ENCODE assay signal across 9 cellular contexts in genomic region chr18:37322497-37323035, GRCh38.
DNase-seq lines count a peak whose midpoint lies in the region; ATAC-seq, FAIRE-seq and TF ChIP-seq lines count a peak whose summit lies in the region.
"Had no signal": no experiment of that assay in that cellular context is flagged by ENCODE, and none has a peak within 500 bp of the region (broad histone marks: within the 10 kb centered on the region; RNA-seq: fewer than 3 reads in every experiment).

No MANE protein-coding gene starts in this region.

- H3K27ac Mint-ChIP-seq in naive thymus-derived CD8-positive, alpha-beta T cell: no peak overlapping the region

- H3K4me3 Mint-ChIP-seq in naive thymus-derived CD8-positive, alpha-beta T cell: no peak overlapping the region

- H3K36me3 Mint-ChIP-seq in naive thymus-derived CD8-positive, alpha-beta T cell: no peaks in the 10 kb centered on the region

- no peaks in the 10 kb centered on the region for H3K9me3 ChIP-seq in PC-3 (ENCODE audit: low read length)
- H3K9me3 ChIP-seq in H1 (ENCODE audit: insufficient read depth in 2 of 2, low read depth in 1 of 2, low read length in 1 of 2): no peaks in the 10 kb centered on the region
- H3K9me3 ChIP-seq: BLaER1 had no signal

- H3K4me1 Mint-ChIP-seq in naive thymus-derived CD8-positive, alpha-beta T cell: no peaks in the 10 kb centered on the region

- peaks cover 2% of the 10 kb centered on the region; the same call in 1 of the 2 replicates for H3K23me2 ChIP-seq in H1 (ENCODE audit: low read depth, low read length)

- no peak overlapping the region for H3K4ac ChIP-seq in H1 (replicated peaks; ENCODE audit: insufficient read length, low read depth, low read length)

- no peak overlapping the region for H3K14ac ChIP-seq in H1 (ENCODE audit: insufficient read length)

- H3K27me3 ChIP-seq in PC-3 (ENCODE audit: low read length): 0 out of 2 replicates have a peak, but pooled peaks cover 13% of the 10 kb centered on the region
- no peaks in the 10 kb centered on the region for H3K27me3 ChIP-seq in H1 (replicated peaks in 1 of 4; ENCODE audit: control insufficient read depth in 3 of 4, extremely low read depth in 1 of 4, insufficient read depth in 3 of 4, low read length in 3 of 4)
- H3K27me3 ChIP-seq: BLaER1 had no signal

- TF ChIP-seq POLR2A in H1 (IDR thresholded peaks at IDR 0.05; ENCODE audit: control extremely low read depth in 1 of 2, low read depth in 2 of 2, low read length in 2 of 2): no peak

- H3K9ac ChIP-seq in PC-3 (ENCODE audit: low read length) (no peak overlapping the region), H1 (replicated peaks in 1 of 4; ENCODE audit: extremely low read depth in 1 of 4, low read depth in 3 of 4, low read length in 3 of 4) (no peak overlapping the region)
- H3K9ac ChIP-seq: BLaER1 had no signal

- peaks cover 0 to 8% (median 0%) of the 10 kb centered on the region in 5 donors for H3K27me3 Mint-ChIP-seq in naive thymus-derived CD8-positive, alpha-beta T cell

- H3K79me2 ChIP-seq in PC-3 (ENCODE audit: low read length) (no peaks in the 10 kb centered on the region), H1 (ENCODE audit: control insufficient read depth in 1 of 2, insufficient read depth in 2 of 2, low read length in 2 of 2) (no peaks in the 10 kb centered on the region)

- H2BK20ac ChIP-seq in H1 (ENCODE audit: low read length): no peak overlapping the region

- CTCF ChIA-PET in PC-3 (lab: Charles Lee) (no interaction called here), H1 (lab: Charles Lee; ENCODE audit: partially characterized antibody) (interaction anchor here (0.7 to 7.8 kb wide), 74 partner anchors 9 to 389 kb away, joined by 3 to 111 read pairs (median 5); no protein-coding TSS in a partner anchor)

- peak; percentile 45 for DNase-seq in NCI-H1436 (lab: John Stamatoyannopoulos, UW)
- DNase-seq in NCI-H1436 treated with DMSO at 0.1 percent for 48 hours (lab: John Stamatoyannopoulos, UW): no peak
- DNase-seq in PC-3: peak; percentile 29
- peak; percentile 29 to 85 for DNase-seq in H1 (ENCODE audit: low read depth in 1 of 2, low spot score in 2 of 2)
- DNase-seq in myocyte (ENCODE audit: low read depth): peak; percentile 60
- DNase-seq in naive thymus-derived CD8-positive, alpha-beta T cell: no peak

- H3K23ac ChIP-seq in H1 (ENCODE audit: insufficient read length): no peak overlapping the region

- no peak overlapping the region for H2AK5ac ChIP-seq in H1 (ENCODE audit: low read depth, low read length)

- no peaks in the 10 kb centered on the region for H3K4me1 ChIP-seq in PC-3 (ENCODE audit: insufficient read depth, low read length)
- peaks cover 0 to 10% (median 5%) of the 10 kb centered on the region in 4 experiments; a peak in 6 of 7 replicates for H3K4me1 ChIP-seq in H1 (replicated peaks in 1 of 4; ENCODE audit: control insufficient read depth in 3 of 4, insufficient read depth in 4 of 4, low read length in 3 of 4)

- H2BK120ac ChIP-seq in H1 (replicated peaks; ENCODE audit: low read depth, low read length): no peak overlapping the region

- POLR2A ChIA-PET in PC-3 (lab: Charles Lee; ENCODE audit: unreplicated experiment) (no interaction called here), H1 (lab: Charles Lee; ENCODE audit: partially characterized antibody) (no interaction called here)
- POLR2A ChIA-PET in naive thymus-derived CD8-positive, alpha-beta T cell (lab: Charles Lee): no interaction called here

- no peaks in the 10 kb centered on the region for H4K20me1 ChIP-seq in PC-3 (ENCODE audit: low read length)
- H4K20me1 ChIP-seq in H1 (replicated peaks in 1 of 2; ENCODE audit: control insufficient read depth in 1 of 2, insufficient read depth in 2 of 2, low read length in 2 of 2): peaks cover 0 to 3% of the 10 kb centered on the region in 2 experiments
- H4K20me1 ChIP-seq: BLaER1 had no signal

- no TSS peak for BruUV-seq in PC-3 (replicated peaks; lab: Mats Ljungman, UMichigan)

- peak overlapping the region; percentile 26; the same call in 1 of the 2 replicates for H2BK5ac ChIP-seq in H1 (ENCODE audit: low read depth, low read length)

- H3K79me1 ChIP-seq in H1 (ENCODE audit: low read depth, low read length): no peaks in the 10 kb centered on the region

- no peak overlapping the region for H3K56ac ChIP-seq in H1 (replicated peaks; ENCODE audit: insufficient read length, low read depth, low read length)

- no peak for TF ChIP-seq EP300 in H1 (IDR thresholded peaks at IDR 0.05; ENCODE audit: borderline replicate concordance in 1 of 2, low read depth in 2 of 2, low read length in 2 of 2)

- H2AFZ ChIP-seq in PC-3 (ENCODE audit: low read length) (no peak overlapping the region), H1 (ENCODE audit: low read length) (no peak overlapping the region)

- ATAC-seq in GM19035 (IDR thresholded peaks at IDR 0.05; ENCODE audit: unreplicated experiment) (peak; percentile 79), HG03066 (IDR thresholded peaks at IDR 0.05; ENCODE audit: low read depth, unreplicated experiment) (peak; percentile 82), PC-3 (peak; percentile 59; the same call in 1 of the 2 replicates)
- no peak for ATAC-seq in naive thymus-derived CD8-positive, alpha-beta T cell

- H3K18ac ChIP-seq in H1 (ENCODE audit: extremely low read depth, low read length): no peak overlapping the region

- no peak overlapping the region for H4K8ac ChIP-seq in H1 (ENCODE audit: extremely low read depth, insufficient read depth, low read length)

- H2BK15ac ChIP-seq in H1 (ENCODE audit: low read length): 0 out of 2 replicates have a peak overlapping the region, but pooled peaks have one; percentile 77

- TF ChIP-seq RAD21 in H1 (IDR thresholded peaks at IDR 0.05 in 1 of 2, conservative IDR thresholded peaks at IDR 0.05 in 1 of 2; ENCODE audit: low read depth in 2 of 2, low read length in 2 of 2): peak; percentile 87 to 92

- peaks cover 0 to 2% (median 0%) of the 10 kb centered on the region in 9 donors for H3K9me3 Mint-ChIP-seq in naive thymus-derived CD8-positive, alpha-beta T cell

- TF ChIP-seq CTCF in PC-3 (conservative IDR thresholded peaks at IDR 0.05; ENCODE audit: low read depth, low read length) (peak; percentile 54), H1 (IDR thresholded peaks at IDR 0.05; ENCODE audit: control extremely low read depth in 1 of 3, insufficient read depth in 1 of 3, low read depth in 1 of 3, low read length in 3 of 3) (peak in 2 of 3 experiments; percentile 83 to 92; a peak in 3 of 4 replicates)

- H3K9me2 ChIP-seq in PC-3 (replicated peaks; ENCODE audit: low read length): no peaks in the 10 kb centered on the region

- no peak overlapping the region for H2BK12ac ChIP-seq in H1 (ENCODE audit: low read depth, low read length)

- no peak for FAIRE-seq in H1 (lab: Jason Lieb, UNC)

- intact Hi-C loops in PC-3 (cut with micrococcal nuclease): no loop called here

- WGBS in H1 (ENCODE audit: extremely low coverage in 1 of 2, insufficient coverage in 1 of 2, insufficient read length in 1 of 2, insufficient replicate concordance in 2 of 2, low coverage in 1 of 2, low lambda C conversion rate in 2 of 2, missing lambda C conversion rate in 1 of 2), 2 experiments: 44% methylated on average over 15 of the region's 15 CpGs; no CpG with 5 or more reads in 1 of the 2 experiments

- no peak overlapping the region for H4K91ac ChIP-seq in H1 (replicated peaks; ENCODE audit: insufficient read length, low read length)

- H3K4me3 ChIP-seq in PC-3 (ENCODE audit: low read length) (no peak overlapping the region), H1 (ENCODE audit: extremely low read depth in 1 of 4, insufficient read depth in 2 of 4, low read depth in 3 of 4, low read length in 4 of 4) (no peak overlapping the region)
- H3K4me3 ChIP-seq: BLaER1 had no signal

- H3F3A ChIP-seq in PC-3 (ENCODE audit: low read length, unreplicated experiment): no peaks in the 10 kb centered on the region

- H3K27ac ChIP-seq in PC-3 (ENCODE audit: low read length) (no peak overlapping the region), H1 (ENCODE audit: low read depth, low read length) (no peak overlapping the region)
- H3K27ac ChIP-seq: BLaER1 had no signal

- no peak overlapping the region for H4K5ac ChIP-seq in H1 (ENCODE audit: insufficient read length, low read depth, low read length)

- H3K36me3 ChIP-seq in PC-3 (ENCODE audit: low read depth, low read length): no peaks in the 10 kb centered on the region
- H3K36me3 ChIP-seq in H1 (ENCODE audit: control insufficient read depth in 2 of 4, insufficient read depth in 4 of 4, low read length in 3 of 4): no peaks in the 10 kb centered on the region
- H3K36me3 ChIP-seq: BLaER1 had no signal

- H3K4me2 ChIP-seq in PC-3 (ENCODE audit: low read length) (no peak overlapping the region), H1 (ENCODE audit: insufficient read depth in 1 of 2, low read depth in 2 of 2, low read length in 2 of 2) (no peak overlapping the region)

TF ChIP-seq in H1, 55 proteins besides CTCF, POLR2A, EP300 and RAD21 (continues in another document):
- TF ChIP-seq BCL11A (IDR thresholded peaks at IDR 0.05; ENCODE audit: low read depth in 2 of 2, low read length in 2 of 2) (no peak), HDAC6 (IDR thresholded peaks at IDR 0.05; ENCODE audit: low read depth, low read length) (no peak), KDM1A (IDR thresholded peaks at IDR 0.05; ENCODE audit: borderline replicate concordance, low read length) (peak; percentile 92), POU5F1 (IDR thresholded peaks at IDR 0.05; ENCODE audit: low read depth, low read length) (no peak), TEAD4 (IDR thresholded peaks at IDR 0.05; ENCODE audit: low read depth, low read length) (0 out of 2 replicates have a peak, but pooled peaks have one; percentile 31), SAP30 (IDR thresholded peaks at IDR 0.05; ENCODE audit: insufficient read depth, insufficient replicate concordance, low read length) (no peak), SIRT6 (IDR thresholded peaks at IDR 0.05; ENCODE audit: low read length) (no peak)

Comparison
In these comparisons a context has a peak if more than half of its experiments do, and no peak if none do; other contexts are left out.
1. DNase-seq: peak in NCI-H1436 (single experiment), PC-3 (single experiment), H1 (2 of 2) and myocyte (single experiment); none in NCI-H1436 treated with DMSO at 0.1 percent for 48 hours (single experiment) and naive thymus-derived CD8-positive, alpha-beta T cell (0 of 10).
2. ATAC-seq: peak in GM19035 (single experiment), HG03066 (single experiment) and PC-3 (single experiment); none in naive thymus-derived CD8-positive, alpha-beta T cell (0 of 2).